Comparison of ENCODE assay signal across 8 cellular contexts in genomic region chr11:19777342-19778102, GRCh38.
A peak's percentile ranks its signal among the peaks of the same experiment; 100 is the strongest.
DNase-seq lines count a peak whose midpoint lies in the region; ATAC-seq and TF ChIP-seq lines count a peak whose summit lies in the region.

No MANE protein-coding gene starts in this region.

- CTCF ChIA-PET in CD4-positive, alpha-beta T cell (lab: Charles Lee): no interaction called here

- H3K36me3 Mint-ChIP-seq in T-helper 2 cell treated with Interferon-gamma antibody and Interleukin-4, amounts not matched to agents 5 μg/mL and 100 μg/mL, for 36 hours (ENCODE audit: low read depth): no peaks in the 10 kb centered on the region
- no peaks in the 10 kb centered on the region for H3K36me3 Mint-ChIP-seq in CD4-positive, alpha-beta T cell (ENCODE audit: low read depth)

- H3K4me1 Mint-ChIP-seq in T-helper 2 cell treated with Interferon-gamma antibody and Interleukin-4, amounts not matched to agents 5 μg/mL and 100 μg/mL, for 36 hours (ENCODE audit: low read depth): peaks cover 3% of the 10 kb centered on the region
- H3K4me1 Mint-ChIP-seq in CD4-positive, alpha-beta T cell (ENCODE audit: low read depth): no peaks in the 10 kb centered on the region

- intact Hi-C loops in psoas muscle (cut with DNase I): no loop called here
- intact Hi-C loops in CD4-positive, alpha-beta T cell (cut with DNase I, micrococcal nuclease): no loop called here

- peak; percentile 71 for DNase-seq in AG08395 (ENCODE audit: low spot score)
- DNase-seq in T-helper 2 cell treated with Interferon-gamma antibody and Interleukin-4, amounts not matched to agents 5 μg/mL and 100 μg/mL, for 36 hours (ENCODE audit: low spot score): no peak
- DNase-seq in glomerular endothelial cell (ENCODE audit: extremely low read depth, low read depth, low spot score): peak; percentile 41
- no peak for DNase-seq in psoas muscle
- no peak for DNase-seq in CD4-positive, alpha-beta T cell
- no peak for DNase-seq in activated effector memory CD4-positive, alpha-beta T cell treated with anti-CD3 and anti-CD28 coated beads, Interleukin-2, amount 50 U/mL, for 16 hours

- 15 to 20% (median 15%) methylated on average over 21 to 33 of the region's 33 CpGs for WGBS in psoas muscle, 3 donors

- H3K27ac Mint-ChIP-seq in T-helper 2 cell treated with Interferon-gamma antibody and Interleukin-4, amounts not matched to agents 5 μg/mL and 100 μg/mL, for 36 hours: no peak overlapping the region
- no peak overlapping the region for H3K27ac Mint-ChIP-seq in CD4-positive, alpha-beta T cell

- peak overlapping the region; percentile 62 for H3K4me3 ChIP-seq in psoas muscle

- no peak for TF ChIP-seq CTCF in psoas muscle (IDR thresholded peaks at IDR 0.05)
- no peak for TF ChIP-seq CTCF in CD4-positive, alpha-beta T cell (IDR thresholded peaks at IDR 0.05)

- no peaks in the 10 kb centered on the region for H3K36me3 ChIP-seq in psoas muscle (ENCODE audit: insufficient read depth in 1 of 2, low read depth in 1 of 2)

- POLR2A ChIA-PET in CD4-positive, alpha-beta T cell (lab: Charles Lee): no interaction called here

- H3K27me3 Mint-ChIP-seq in T-helper 2 cell treated with Interferon-gamma antibody and Interleukin-4, amounts not matched to agents 5 μg/mL and 100 μg/mL, for 36 hours (ENCODE audit: low read depth): peaks cover 47% of the 10 kb centered on the region
- peaks cover 70% of the 10 kb centered on the region for H3K27me3 Mint-ChIP-seq in CD4-positive, alpha-beta T cell

- H3K4me3 Mint-ChIP-seq in T-helper 2 cell treated with Interferon-gamma antibody and Interleukin-4, amounts not matched to agents 5 μg/mL and 100 μg/mL, for 36 hours: peak overlapping the region; percentile 3
- no peak overlapping the region for H3K4me3 Mint-ChIP-seq in CD4-positive, alpha-beta T cell

- H3K27ac ChIP-seq in psoas muscle: no peak overlapping the region
- H3K27ac ChIP-seq in CD4-positive, alpha-beta T cell (ENCODE audit: low read depth, low read length): no peak overlapping the region

- H3K9me3 Mint-ChIP-seq in T-helper 2 cell treated with Interferon-gamma antibody and Interleukin-4, amounts not matched to agents 5 μg/mL and 100 μg/mL, for 36 hours: no peaks in the 10 kb centered on the region
- no peaks in the 10 kb centered on the region for H3K9me3 Mint-ChIP-seq in CD4-positive, alpha-beta T cell

- ATAC-seq in GM18519 (IDR thresholded peaks at IDR 0.05; ENCODE audit: low FRiP score, unreplicated experiment) (peak; percentile 61), HG02884 (IDR thresholded peaks at IDR 0.05; ENCODE audit: unreplicated experiment) (peak; percentile 75), psoas muscle (no peak)
- ATAC-seq in CD4-positive, alpha-beta T cell (ENCODE audit: poor library complexity): no peak

- no peaks in the 10 kb centered on the region for H3K9me3 ChIP-seq in psoas muscle
- no peaks in the 10 kb centered on the region for H3K9me3 ChIP-seq in CD4-positive, alpha-beta T cell (ENCODE audit: control insufficient read depth, low read length)

- H3K4me1 ChIP-seq in psoas muscle: no peaks in the 10 kb centered on the region

- H3K27me3 ChIP-seq in psoas muscle (ENCODE audit: insufficient read depth in 3 of 3, low read length in 2 of 3): peaks cover 0 to 21% (median 2%) of the 10 kb centered on the region in 3 donors
- peaks cover 36% of the 10 kb centered on the region for H3K27me3 ChIP-seq in CD4-positive, alpha-beta T cell (ENCODE audit: control insufficient read depth, insufficient read depth, low read length)

Comparison
In these comparisons a context has a peak if more than half of its experiments do, and no peak if none do; other contexts are left out.
1. DNase-seq: peak in AG08395 (single experiment) and glomerular endothelial cell (single experiment); none in T-helper 2 cell treated with Interferon-gamma antibody and Interleukin-4, amounts not matched to agents 5 μg/mL and 100 μg/mL, for 36 hours (single experiment), psoas muscle (0 of 2), CD4-positive, alpha-beta T cell (0 of 10) and activated effector memory CD4-positive, alpha-beta T cell treated with anti-CD3 and anti-CD28 coated beads, Interleukin-2, amount 50 U/mL, for 16 hours (single experiment).
2. ATAC-seq: peak in GM18519 (single experiment) and HG02884 (single experiment); none in psoas muscle (0 of 4) and CD4-positive, alpha-beta T cell (single experiment).